Comparison of ENCODE assay signal across 16 cellular contexts in the genomic region with DNA sequence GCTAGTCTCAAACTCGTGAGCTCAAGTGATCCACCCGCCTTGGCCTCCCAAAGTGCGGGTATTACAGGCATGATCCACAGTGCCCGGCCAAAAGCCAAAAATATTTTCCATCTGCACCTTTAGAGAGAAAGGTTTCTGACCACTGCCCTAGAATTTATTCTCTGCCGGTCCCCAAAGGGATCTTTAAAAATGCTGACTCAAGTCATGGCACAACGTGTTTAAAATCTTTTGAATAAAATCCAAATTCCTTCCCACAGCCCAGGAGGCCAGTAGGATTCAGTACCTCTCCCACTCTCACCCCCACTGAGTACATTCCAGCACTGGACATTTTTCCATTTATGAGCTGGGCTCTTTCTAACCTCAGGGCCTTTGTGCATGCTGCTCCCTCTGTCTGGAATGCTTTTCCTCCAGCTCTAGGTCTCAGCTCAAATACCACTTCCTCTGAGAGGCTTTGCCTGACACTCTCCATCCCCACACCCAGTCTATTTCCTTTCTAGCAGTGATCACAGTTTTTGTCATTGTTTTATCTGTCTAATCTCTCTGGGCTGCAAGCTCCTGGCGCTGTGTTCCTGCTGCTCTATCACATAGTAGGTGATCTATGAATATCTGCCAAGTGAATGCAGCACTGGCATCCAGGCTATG.
DNase-seq lines count a peak whose midpoint lies in the region; ATAC-seq and TF ChIP-seq lines count a peak whose summit lies in the region.
"Had no signal": no experiment of that assay in that cellular context is flagged by ENCODE, and none has a peak within 500 bp of the region (broad histone marks: within the 10 kb centered on the region; RNA-seq: fewer than 3 reads in every experiment).

No MANE protein-coding gene starts in this region.

- peak overlapping the region; percentile 69 for H3K27ac Mint-ChIP-seq in activated CD8-positive, alpha-beta memory T cell treated with anti-CD3 and anti-CD28 coated beads, Interleukin-2, amount 10 ng/mL, durations not matched to agents 7 days and 5 days
- H3K27ac Mint-ChIP-seq in activated naive CD8-positive, alpha-beta T cell treated with anti-CD3 and anti-CD28 coated beads, Interleukin-2, amount 50 U/mL, for 24 hours, result peak overlapping the region; percentile 21
- peak overlapping the region; percentile 82 for H3K27ac Mint-ChIP-seq in osteocyte (ENCODE audit: unreplicated experiment)
- H3K27ac Mint-ChIP-seq in stimulated activated memory B cell treated with anti-CD40 and anti-IgM and Interleukin-4, amounts not matched to agents 10 μg/mL and 1 μg/mL and 100 μg/mL, for 72 hours, result no peak overlapping the region
- H3K27ac Mint-ChIP-seq: activated naive CD4-positive, alpha-beta T cell treated with anti-CD3 and anti-CD28 coated beads, Interleukin-2, amount 50 U/mL, for 72 hours; neural progenitor cell had no signal

- H3K36me3 Mint-ChIP-seq in activated CD8-positive, alpha-beta memory T cell treated with anti-CD3 and anti-CD28 coated beads, Interleukin-2, amount 10 ng/mL, durations not matched to agents 7 days and 5 days, result peaks cover 3% of the 10 kb centered on the region
- no peaks in the 10 kb centered on the region for H3K36me3 Mint-ChIP-seq in activated naive CD8-positive, alpha-beta T cell treated with anti-CD3 and anti-CD28 coated beads, Interleukin-2, amount 50 U/mL, for 24 hours (ENCODE audit: low read depth)
- no peaks in the 10 kb centered on the region for H3K36me3 Mint-ChIP-seq in osteocyte (ENCODE audit: unreplicated experiment)
- H3K36me3 Mint-ChIP-seq in stimulated activated memory B cell treated with anti-CD40 and anti-IgM and Interleukin-4, amounts not matched to agents 10 μg/mL and 1 μg/mL and 100 μg/mL, for 72 hours, result no peaks in the 10 kb centered on the region
- H3K36me3 Mint-ChIP-seq: activated naive CD4-positive, alpha-beta T cell treated with anti-CD3 and anti-CD28 coated beads, Interleukin-2, amount 50 U/mL, for 72 hours; neural progenitor cell had no signal

- H3K9me3 Mint-ChIP-seq in activated CD8-positive, alpha-beta memory T cell treated with anti-CD3 and anti-CD28 coated beads, Interleukin-2, amount 10 ng/mL, durations not matched to agents 7 days and 5 days (ENCODE audit: low read depth), result no peaks in the 10 kb centered on the region
- H3K9me3 Mint-ChIP-seq in activated naive CD8-positive, alpha-beta T cell treated with anti-CD3 and anti-CD28 coated beads, Interleukin-2, amount 50 U/mL, for 24 hours, result no peaks in the 10 kb centered on the region
- H3K9me3 Mint-ChIP-seq in osteocyte (ENCODE audit: unreplicated experiment), result no peaks in the 10 kb centered on the region
- H3K9me3 Mint-ChIP-seq in stimulated activated memory B cell treated with anti-CD40 and anti-IgM and Interleukin-4, amounts not matched to agents 10 μg/mL and 1 μg/mL and 100 μg/mL, for 72 hours, result no peaks in the 10 kb centered on the region
- H3K9me3 Mint-ChIP-seq: activated naive CD4-positive, alpha-beta T cell treated with anti-CD3 and anti-CD28 coated beads, Interleukin-2, amount 50 U/mL, for 72 hours; neural progenitor cell had no signal

- H3K4me1 Mint-ChIP-seq in activated CD8-positive, alpha-beta memory T cell treated with anti-CD3 and anti-CD28 coated beads, Interleukin-2, amount 10 ng/mL, durations not matched to agents 7 days and 5 days, result peaks cover 68% of the 10 kb centered on the region
- peaks cover 77% of the 10 kb centered on the region for H3K4me1 Mint-ChIP-seq in activated naive CD8-positive, alpha-beta T cell treated with anti-CD3 and anti-CD28 coated beads, Interleukin-2, amount 50 U/mL, for 24 hours
- H3K4me1 Mint-ChIP-seq in osteocyte (ENCODE audit: unreplicated experiment), result peaks cover 86% of the 10 kb centered on the region
- H3K4me1 Mint-ChIP-seq in stimulated activated memory B cell treated with anti-CD40 and anti-IgM and Interleukin-4, amounts not matched to agents 10 μg/mL and 1 μg/mL and 100 μg/mL, for 72 hours, result peaks cover 24% of the 10 kb centered on the region

- no peak for DNase-seq in activated CD8-positive, alpha-beta memory T cell treated with anti-CD3 and anti-CD28 coated beads, Interleukin-2, amount 10 ng/mL, durations not matched to agents 7 days and 5 days
- DNase-seq in activated CD8-positive, alpha-beta memory T cell treated with anti-CD3 and anti-CD28 coated beads for 24 hours, result no peak
- DNase-seq in M059J (ENCODE audit: low read depth) (peak; percentile 79), osteocyte (ENCODE audit: extremely low spot score, unreplicated experiment) (no peak), erythroblast (lab: John Stamatoyannopoulos, UW) (no peak), SK-N-DZ (ENCODE audit: low spot score) (no peak)
- no peak for DNase-seq in activated naive CD8-positive, alpha-beta T cell treated with anti-CD3 and anti-CD28 coated beads, Interleukin-2, amount 50 U/mL, for 24 hours
- DNase-seq: activated CD4-positive, alpha-beta T cell treated with anti-CD3 and anti-CD28 coated beads for 1 hour; left colon; NCI-H1105 treated with DMSO at 0.1 percent for 48 hours; NCI-H524; SHP77 treated with DMSO at 0.1 percent for 48 hours; small intestine had no signal

- ATAC-seq in activated CD8-positive, alpha-beta memory T cell treated with anti-CD3 and anti-CD28 coated beads, Interleukin-2, amount 10 ng/mL, durations not matched to agents 7 days and 5 days, result peak; percentile 37
- ATAC-seq in activated naive CD8-positive, alpha-beta T cell treated with anti-CD3 and anti-CD28 coated beads, Interleukin-2, amount 50 U/mL, for 24 hours, result no peak
- ATAC-seq in stimulated activated memory B cell treated with anti-CD40 and anti-IgM and Interleukin-4, amounts not matched to agents 10 μg/mL and 1 μg/mL and 100 μg/mL, for 72 hours, result no peak
- ATAC-seq: activated naive CD4-positive, alpha-beta T cell treated with anti-CD3 and anti-CD28 coated beads, Interleukin-2, amount 50 U/mL, for 72 hours; left colon had no signal

- CTCF ChIA-PET in activated CD8-positive, alpha-beta memory T cell treated with anti-CD3 and anti-CD28 coated beads, Interleukin-2, amount 10 ng/mL, durations not matched to agents 7 days and 5 days (lab: Charles Lee), result no interaction called here

- TF ChIP-seq POLR2A in erythroblast (IDR thresholded peaks at IDR 0.05; ENCODE audit: low read length), result no peak

- H3K27me3 Mint-ChIP-seq in activated CD8-positive, alpha-beta memory T cell treated with anti-CD3 and anti-CD28 coated beads, Interleukin-2, amount 10 ng/mL, durations not matched to agents 7 days and 5 days, result peaks cover 14% of the 10 kb centered on the region
- H3K27me3 Mint-ChIP-seq in activated naive CD8-positive, alpha-beta T cell treated with anti-CD3 and anti-CD28 coated beads, Interleukin-2, amount 50 U/mL, for 24 hours, result peaks cover 5% of the 10 kb centered on the region
- no peaks in the 10 kb centered on the region for H3K27me3 Mint-ChIP-seq in osteocyte (ENCODE audit: unreplicated experiment)
- H3K27me3 Mint-ChIP-seq in stimulated activated memory B cell treated with anti-CD40 and anti-IgM and Interleukin-4, amounts not matched to agents 10 μg/mL and 1 μg/mL and 100 μg/mL, for 72 hours, result no peaks in the 10 kb centered on the region

- no peak for TF ChIP-seq CTCF in osteocyte (IDR thresholded peaks at IDR 0.05)

- H3K4me3 Mint-ChIP-seq in activated CD8-positive, alpha-beta memory T cell treated with anti-CD3 and anti-CD28 coated beads, Interleukin-2, amount 10 ng/mL, durations not matched to agents 7 days and 5 days, result no peak overlapping the region
- H3K4me3 Mint-ChIP-seq in activated naive CD8-positive, alpha-beta T cell treated with anti-CD3 and anti-CD28 coated beads, Interleukin-2, amount 50 U/mL, for 24 hours, result no peak overlapping the region
- no peak overlapping the region for H3K4me3 Mint-ChIP-seq in osteocyte (ENCODE audit: unreplicated experiment)
- H3K4me3 Mint-ChIP-seq in stimulated activated memory B cell treated with anti-CD40 and anti-IgM and Interleukin-4, amounts not matched to agents 10 μg/mL and 1 μg/mL and 100 μg/mL, for 72 hours, result no peak overlapping the region
